ENCODE assay signal across 8 cellular contexts in the genomic region with DNA sequence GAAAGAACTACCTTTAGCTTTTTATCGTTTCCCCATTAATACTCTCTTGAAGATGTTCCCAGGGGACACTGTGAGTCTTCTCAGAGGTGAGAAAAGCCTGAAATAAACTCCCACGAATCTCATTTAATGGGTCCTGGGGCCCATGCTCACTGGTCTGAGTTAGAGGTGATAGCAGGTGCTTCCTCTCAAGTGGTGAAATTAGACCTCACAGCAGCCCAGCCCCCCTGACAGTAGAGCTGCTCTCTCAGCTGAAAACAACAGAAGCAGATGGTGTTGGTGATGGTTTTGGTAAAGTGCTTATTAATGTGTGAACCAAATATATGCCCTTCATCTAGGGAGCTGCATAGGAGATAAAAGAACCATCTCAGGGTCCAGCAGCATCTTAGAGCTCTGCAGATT.
DNase-seq lines count a peak whose midpoint lies in the region; ATAC-seq and TF ChIP-seq lines count a peak whose summit lies in the region.

No MANE protein-coding gene starts in this region.

- H3K27ac Mint-ChIP-seq in effector memory CD8-positive, alpha-beta T cell: peak overlapping the region; percentile 82 to 84
- no peak overlapping the region for H3K27ac Mint-ChIP-seq in type B pancreatic cell
- H3K27ac Mint-ChIP-seq in osteocyte (ENCODE audit: unreplicated experiment): no peak overlapping the region

- peak overlapping the region; percentile 75 to 81 for H3K4me3 Mint-ChIP-seq in effector memory CD8-positive, alpha-beta T cell
- H3K4me3 Mint-ChIP-seq in type B pancreatic cell: no peak overlapping the region
- no peak overlapping the region for H3K4me3 Mint-ChIP-seq in osteocyte (ENCODE audit: unreplicated experiment)

- peaks cover 3% of the 10 kb centered on the region for H3K36me3 Mint-ChIP-seq in effector memory CD8-positive, alpha-beta T cell (ENCODE audit: insufficient read depth)
- no peaks in the 10 kb centered on the region for H3K36me3 Mint-ChIP-seq in type B pancreatic cell
- H3K36me3 Mint-ChIP-seq in osteocyte (ENCODE audit: unreplicated experiment): no peaks in the 10 kb centered on the region

- H3K9me3 Mint-ChIP-seq in effector memory CD8-positive, alpha-beta T cell: no peaks in the 10 kb centered on the region
- H3K9me3 Mint-ChIP-seq in type B pancreatic cell: no peaks in the 10 kb centered on the region
- no peaks in the 10 kb centered on the region for H3K9me3 Mint-ChIP-seq in osteocyte (ENCODE audit: unreplicated experiment)

- TF ChIP-seq CTCF in type B pancreatic cell (conservative IDR thresholded peaks at IDR 0.05) (no peak), osteocyte (IDR thresholded peaks at IDR 0.05) (no peak)

- peaks cover 8 to 15% of the 10 kb centered on the region in 2 donors for H3K4me1 Mint-ChIP-seq in effector memory CD8-positive, alpha-beta T cell (ENCODE audit: low read depth in 2 of 2)
- H3K4me1 Mint-ChIP-seq in type B pancreatic cell (ENCODE audit: unreplicated experiment) (no peaks in the 10 kb centered on the region), osteocyte (ENCODE audit: unreplicated experiment) (no peaks in the 10 kb centered on the region)

- ATAC-seq in GM19467 (IDR thresholded peaks at IDR 0.05; ENCODE audit: unreplicated experiment): peak; percentile 80
- peak; percentile 73 for ATAC-seq in HG03439 (IDR thresholded peaks at IDR 0.05; ENCODE audit: unreplicated experiment)
- ATAC-seq in effector memory CD8-positive, alpha-beta T cell (replicated peaks): peak; percentile 82

- DNase-seq in GF-D8 (lab: John Stamatoyannopoulos, UW) (peak; percentile 9), NCI-H1048 (lab: John Stamatoyannopoulos, UW) (no peak), ecto neural progenitor cell (ENCODE audit: low spot score) (no peak), type B pancreatic cell (ENCODE audit: extremely low spot score, unreplicated experiment) (no peak), osteocyte (ENCODE audit: extremely low spot score, unreplicated experiment) (no peak)
- DNase-seq in effector memory CD8-positive, alpha-beta T cell: peak in 1 of 3 experiments; percentile 12

- H3K27me3 Mint-ChIP-seq in effector memory CD8-positive, alpha-beta T cell: peaks cover 6 to 19% of the 10 kb centered on the region in 2 donors
- H3K27me3 Mint-ChIP-seq in type B pancreatic cell: peaks cover 70% of the 10 kb centered on the region
- H3K27me3 Mint-ChIP-seq in osteocyte (ENCODE audit: unreplicated experiment): peaks cover 33% of the 10 kb centered on the region

Comparison
In these comparisons a context has a peak if more than half of its experiments do, and no peak if none do; other contexts are left out.
1. H3K27ac Mint-ChIP-seq: peak in effector memory CD8-positive, alpha-beta T cell (2 of 2); none in type B pancreatic cell (single experiment) and osteocyte (single experiment).
2. H3K4me3 Mint-ChIP-seq: peak in effector memory CD8-positive, alpha-beta T cell (2 of 2); none in type B pancreatic cell (single experiment) and osteocyte (single experiment).
3. Peak in every context shown above with its lines, with median percentiles within 50 percentile points of each other: ATAC-seq.